Comparison of ENCODE assay signal across 8 cellular contexts in the genomic region with DNA sequence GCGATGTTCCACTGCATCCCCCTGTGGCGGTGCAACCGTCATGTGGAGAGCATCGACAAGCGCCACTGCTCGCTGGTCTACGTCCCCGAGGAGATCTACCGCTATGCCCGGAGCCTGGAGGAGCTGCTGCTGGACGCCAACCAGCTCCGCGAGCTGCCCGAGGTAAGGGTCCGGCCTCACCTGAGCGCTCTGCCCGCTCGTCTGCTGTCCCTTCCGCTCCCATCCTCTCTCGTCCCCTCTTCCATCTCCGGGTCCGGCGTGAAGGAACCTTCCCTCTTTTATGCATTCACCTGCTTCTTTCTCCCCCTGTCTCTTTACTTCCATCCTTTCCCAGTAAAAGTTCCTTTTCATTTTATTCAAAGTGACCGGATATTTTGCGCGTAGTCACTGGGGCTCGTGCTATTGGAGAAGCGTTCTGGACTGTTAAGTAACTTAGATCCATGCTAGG. TPM values are rescaled to one million over a fixed set of nuclear protein-coding genes. Genes with fewer than 3 reads are reported as not detected.
DNase-seq lines count a peak whose midpoint lies in the region; ATAC-seq and TF ChIP-seq lines count a peak whose summit lies in the region.

No MANE protein-coding gene starts in this region.

- peaks cover 21% of the 10 kb centered on the region for H3K27me3 Mint-ChIP-seq in activated naive CD8-positive, alpha-beta T cell treated with anti-CD3 and anti-CD28 coated beads, Interleukin-2, amount 50 U/mL, for 24 hours
- peaks cover 2 to 19% (median 12%) of the 10 kb centered on the region in 3 donors for H3K27me3 Mint-ChIP-seq in immature natural killer cell (ENCODE audit: low read depth in 3 of 3)
- H3K27me3 Mint-ChIP-seq in stimulated activated memory B cell treated with anti-CD40 and anti-IgM and Interleukin-4, amounts not matched to agents 10 μg/mL and 1 μg/mL and 100 μg/mL, for 72 hours = no peaks in the 10 kb centered on the region

- H3K4me3 Mint-ChIP-seq in activated naive CD8-positive, alpha-beta T cell treated with anti-CD3 and anti-CD28 coated beads, Interleukin-2, amount 50 U/mL, for 24 hours = peak overlapping the region; percentile 88
- peak overlapping the region; percentile 97 to 98 (median 97) for H3K4me3 Mint-ChIP-seq in immature natural killer cell
- H3K4me3 Mint-ChIP-seq in stimulated activated memory B cell treated with anti-CD40 and anti-IgM and Interleukin-4, amounts not matched to agents 10 μg/mL and 1 μg/mL and 100 μg/mL, for 72 hours = peak overlapping the region; percentile 97

- H3K36me3 Mint-ChIP-seq in activated naive CD8-positive, alpha-beta T cell treated with anti-CD3 and anti-CD28 coated beads, Interleukin-2, amount 50 U/mL, for 24 hours (ENCODE audit: low read depth) = peaks cover 2% of the 10 kb centered on the region
- H3K36me3 Mint-ChIP-seq in immature natural killer cell = no peaks in the 10 kb centered on the region
- H3K36me3 Mint-ChIP-seq in stimulated activated memory B cell treated with anti-CD40 and anti-IgM and Interleukin-4, amounts not matched to agents 10 μg/mL and 1 μg/mL and 100 μg/mL, for 72 hours = no peaks in the 10 kb centered on the region

- H3K27me3 ChIP-seq in ACC112 (ENCODE audit: insufficient read depth, low read length) = no peaks in the 10 kb centered on the region
- no peaks in the 10 kb centered on the region for H3K27me3 ChIP-seq in KMS-11 (ENCODE audit: insufficient read depth, low read depth)

- no peak for TF ChIP-seq CTCF in KMS-11 (conservative IDR thresholded peaks at IDR 0.05; ENCODE audit: low read depth, low read length)

- H3K27ac ChIP-seq in ACC112 (ENCODE audit: low read depth, low read length) (no peak overlapping the region), KMS-11 (peak overlapping the region; percentile 29; the same call in 1 of the 2 replicates)

- H3K9ac ChIP-seq in KMS-11 = peak overlapping the region; percentile 62; the same call in 1 of the 2 replicates

- no peaks in the 10 kb centered on the region for H3K36me3 ChIP-seq in ACC112 (ENCODE audit: insufficient read depth, low read length)
- H3K36me3 ChIP-seq in KMS-11 (ENCODE audit: insufficient read depth) = no peaks in the 10 kb centered on the region

- H3K4me3 ChIP-seq in ACC112 (ENCODE audit: low read depth, low read length) = peak overlapping the region; percentile 94
- no peak overlapping the region for H3K4me3 ChIP-seq in KMS-11 (IDR thresholded peaks at IDR 0.05; ENCODE audit: insufficient read depth, low read depth, low read length)

- peaks cover 3% of the 10 kb centered on the region for H3K9me3 Mint-ChIP-seq in activated naive CD8-positive, alpha-beta T cell treated with anti-CD3 and anti-CD28 coated beads, Interleukin-2, amount 50 U/mL, for 24 hours
- H3K9me3 Mint-ChIP-seq in immature natural killer cell = peaks cover 0 to 1% (median 0%) of the 10 kb centered on the region in 6 donors
- H3K9me3 Mint-ChIP-seq in stimulated activated memory B cell treated with anti-CD40 and anti-IgM and Interleukin-4, amounts not matched to agents 10 μg/mL and 1 μg/mL and 100 μg/mL, for 72 hours = no peaks in the 10 kb centered on the region

- peak overlapping the region; percentile 88 for H3K4me2 ChIP-seq in KMS-11

- peak; percentile 26 for ATAC-seq in GM19351 (IDR thresholded peaks at IDR 0.05; ENCODE audit: unreplicated experiment)
- peak; percentile 17 for ATAC-seq in activated naive CD8-positive, alpha-beta T cell treated with anti-CD3 and anti-CD28 coated beads, Interleukin-2, amount 50 U/mL, for 24 hours
- no peak for ATAC-seq in stimulated activated memory B cell treated with anti-CD40 and anti-IgM and Interleukin-4, amounts not matched to agents 10 μg/mL and 1 μg/mL and 100 μg/mL, for 72 hours

- H2AFZ ChIP-seq in ACC112 (ENCODE audit: low read length, unreplicated experiment) (peak overlapping the region; percentile 88), KMS-11 (ENCODE audit: low read depth) (peak overlapping the region; percentile 89; the same call in 1 of the 2 replicates)

- H3K27ac Mint-ChIP-seq in activated naive CD8-positive, alpha-beta T cell treated with anti-CD3 and anti-CD28 coated beads, Interleukin-2, amount 50 U/mL, for 24 hours = peak overlapping the region; percentile 43
- H3K27ac Mint-ChIP-seq in immature natural killer cell = peak overlapping the region in 5 of 6 donors; percentile 34 to 91 (median 71)
- H3K27ac Mint-ChIP-seq in stimulated activated memory B cell treated with anti-CD40 and anti-IgM and Interleukin-4, amounts not matched to agents 10 μg/mL and 1 μg/mL and 100 μg/mL, for 72 hours = peak overlapping the region; percentile 86

- H3K79me2 ChIP-seq in ACC112 (ENCODE audit: control insufficient read depth, insufficient read depth, low read length, unreplicated experiment) (no peaks in the 10 kb centered on the region), KMS-11 (ENCODE audit: insufficient read depth, low read depth) (peaks cover 53% of the 10 kb centered on the region)

- H3K4me1 Mint-ChIP-seq in activated naive CD8-positive, alpha-beta T cell treated with anti-CD3 and anti-CD28 coated beads, Interleukin-2, amount 50 U/mL, for 24 hours = peaks cover 31% of the 10 kb centered on the region
- peaks cover 30 to 42% of the 10 kb centered on the region in 2 donors for H3K4me1 Mint-ChIP-seq in immature natural killer cell
- H3K4me1 Mint-ChIP-seq in stimulated activated memory B cell treated with anti-CD40 and anti-IgM and Interleukin-4, amounts not matched to agents 10 μg/mL and 1 μg/mL and 100 μg/mL, for 72 hours = peaks cover 42% of the 10 kb centered on the region

- peaks cover 7% of the 10 kb centered on the region for H3K4me1 ChIP-seq in ACC112 (ENCODE audit: control insufficient read depth, insufficient read depth, low read length, unreplicated experiment)
- H3K4me1 ChIP-seq in KMS-11 (ENCODE audit: low read depth, poor library complexity, severe bottlenecking) = peaks cover 44% of the 10 kb centered on the region

- DNase-seq in activated naive CD8-positive, alpha-beta T cell treated with anti-CD3 and anti-CD28 coated beads, Interleukin-2, amount 50 U/mL, for 24 hours = peak; percentile 3
- DNase-seq in immature natural killer cell (no peak), NCI-H1930 (lab: John Stamatoyannopoulos, UW) (no peak), cortex of kidney (lab: John Stamatoyannopoulos, UW) (no peak)

- no peaks in the 10 kb centered on the region for H4K20me1 ChIP-seq in KMS-11 (ENCODE audit: insufficient read depth)

RNA-seq across cellular contexts. Expression of a gene that starts 0.5 kb away (rescaled TPM):
- polyA plus RNA-seq in immature natural killer cell = 1 to 10 TPM; 1.6 to 2.8 (median 2.7) TPM
